ENCODE assay signal across 1 cellular context in genomic region chr1:211620097-211620496, GRCh38.
A peak's percentile ranks its signal among the peaks of the same experiment; 100 is the strongest.
TF ChIP-seq lines count a peak whose summit lies in the region.

No MANE protein-coding gene starts in this region.

TF ChIP-seq in HepG2, 621 proteins besides CTCF, POLR2A, EP300 and RAD21:
- TF ChIP-seq ATF6 (CRISPR knock-in tag; conservative IDR thresholded peaks at IDR 0.05) (no peak), ZNF646 (CRISPR knock-in tag; IDR thresholded peaks at IDR 0.05) (0 out of 2 replicates have a peak, but pooled peaks have one; percentile 13), ZBTB40 (IDR thresholded peaks at IDR 0.05) (no peak), ZBTB40 (CRISPR knock-in tag; IDR thresholded peaks at IDR 0.05) (no peak), NONO (IDR thresholded peaks at IDR 0.05) (no peak), NONO (CRISPR knock-in tag; conservative IDR thresholded peaks at IDR 0.05) (0 out of 2 replicates have a peak, but pooled peaks have one; percentile 27), MAX (IDR thresholded peaks at IDR 0.05) (no peak), KAT8 (CRISPR knock-in tag; IDR thresholded peaks at IDR 0.05) (no peak)
